Comparison of ENCODE assay signal across 2 cellular contexts in genomic region chr10:32971536-32972091, GRCh38.
TF ChIP-seq lines count a peak whose summit lies in the region.

No MANE protein-coding gene starts in this region.

TF ChIP-seq in GM23338, 12 proteins besides CTCF, POLR2A, EP300 and RAD21:
- no peak for TF ChIP-seq ZNF462 (CRISPR knock-in tag; IDR thresholded peaks at IDR 0.05)
- no peak for TF ChIP-seq REST (IDR thresholded peaks at IDR 0.05; ENCODE audit: unreplicated experiment)
- TF ChIP-seq CREB1 (CRISPR knock-in tag; IDR thresholded peaks at IDR 0.05; ENCODE audit: low read depth): no peak
- no peak for TF ChIP-seq JUNB (IDR thresholded peaks at IDR 0.05; ENCODE audit: unreplicated experiment)
- no peak for TF ChIP-seq NANOG (IDR thresholded peaks at IDR 0.05; ENCODE audit: borderline replicate concordance)
- no peak for TF ChIP-seq EZH2phosphoT487 (IDR thresholded peaks at IDR 0.05; ENCODE audit: unreplicated experiment)
- no peak for TF ChIP-seq EZH2 (IDR thresholded peaks at IDR 0.05; ENCODE audit: low read depth, unreplicated experiment)
- no peak for TF ChIP-seq ETS1 (IDR thresholded peaks at IDR 0.05)
- TF ChIP-seq STAT1 (IDR thresholded peaks at IDR 0.05; ENCODE audit: unreplicated experiment): no peak
- TF ChIP-seq POLR2AphosphoS5 (IDR thresholded peaks at IDR 0.05; ENCODE audit: low read depth): no peak
- no peak for TF ChIP-seq ZNF114 (CRISPR knock-in tag; IDR thresholded peaks at IDR 0.05)
- TF ChIP-seq ZNF331 (CRISPR knock-in tag; IDR thresholded peaks at IDR 0.05; ENCODE audit: low read depth): no peak

TF ChIP-seq in K562, 482 proteins besides CTCF, POLR2A, EP300 and RAD21 (continued from another document and continues in another):
- TF ChIP-seq MYC (IDR thresholded peaks at IDR 0.05; ENCODE audit: low read depth, low read length) (0 out of 2 replicates have a peak, but pooled peaks have one; percentile 13), MYC (CRISPR knock-in tag; IDR thresholded peaks at IDR 0.05; ENCODE audit: borderline replicate concordance, low read depth) (no peak), ZNF79 (CRISPR knock-in tag; IDR thresholded peaks at IDR 0.05; ENCODE audit: low read depth) (no peak), RCOR1 (IDR thresholded peaks at IDR 0.05; ENCODE audit: borderline replicate concordance in 1 of 2, low read depth in 2 of 2, low read length in 2 of 2) (peak; percentile 13 to 80; a peak in 3 of 4 replicates), GTF2B (IDR thresholded peaks at IDR 0.05; ENCODE audit: extremely low read depth, insufficient read length) (no peak), XRCC3 (IDR thresholded peaks at IDR 0.05) (no peak), SREBF1 (IDR thresholded peaks at IDR 0.05; ENCODE audit: borderline replicate concordance, low read depth, low read length) (no peak), HNRNPK (IDR thresholded peaks at IDR 0.05; ENCODE audit: low read depth, low read length, poor library complexity, severe bottlenecking) (no peak), GMEB1 (CRISPR knock-in tag; IDR thresholded peaks at IDR 0.05) (no peak), HLTF (IDR thresholded peaks at IDR 0.05) (no peak), JUN (IDR thresholded peaks at IDR 0.05; ENCODE audit: borderline replicate concordance, low read depth, low read length) (0 out of 2 replicates have a peak, but pooled peaks have one; percentile 12), JUN (CRISPR knock-in tag; IDR thresholded peaks at IDR 0.05; ENCODE audit: borderline replicate concordance) (no peak), ZNF224 (CRISPR knock-in tag; IDR thresholded peaks at IDR 0.05) (no peak), BDP1 (IDR thresholded peaks at IDR 0.05; ENCODE audit: insufficient read depth, insufficient read length) (no peak), PML (IDR thresholded peaks at IDR 0.05; ENCODE audit: low read length) (peak; percentile 35; the same call in 1 of the 2 replicates), ETV6 (IDR thresholded peaks at IDR 0.05; ENCODE audit: borderline replicate concordance in 1 of 2, low read depth in 2 of 2, low read length in 1 of 2) (no peak), ETV6 (CRISPR knock-in tag; IDR thresholded peaks at IDR 0.05; ENCODE audit: borderline replicate concordance) (no peak), ZNF384 (IDR thresholded peaks at IDR 0.05; ENCODE audit: low read depth, low read length) (peak; percentile 56; the same call in 1 of the 2 replicates), ZSCAN29 (IDR thresholded peaks at IDR 0.05) (no peak), ZC3H8 (IDR thresholded peaks at IDR 0.05) (no peak), FOSL1 (tag; conservative IDR thresholded peaks at IDR 0.05) (no peak), MLLT1 (IDR thresholded peaks at IDR 0.05) (peak in 1 of 2 experiments; percentile 65; a peak in 1 of 4 replicates), ZNF263 (CRISPR knock-in tag; IDR thresholded peaks at IDR 0.05; ENCODE audit: borderline replicate concordance) (no peak), HDGF (IDR thresholded peaks at IDR 0.05) (no peak), POLR2H (tag; IDR thresholded peaks at IDR 0.05; ENCODE audit: low read depth) (no peak), TCF3 (CRISPR knock-in tag; IDR thresholded peaks at IDR 0.05) (peak; percentile 70), RBM25 (IDR thresholded peaks at IDR 0.05; ENCODE audit: low read depth, low read length, severe bottlenecking) (no peak), GABPB1 (CRISPR knock-in tag; IDR thresholded peaks at IDR 0.05) (no peak), ETS2 (tag; IDR thresholded peaks at IDR 0.05; ENCODE audit: borderline replicate concordance, poor library complexity, severe bottlenecking) (no peak), ARID3A (IDR thresholded peaks at IDR 0.05; ENCODE audit: borderline replicate concordance, low read depth, low read length) (peak; percentile 56; the same call in 1 of the 2 replicates), MEF2D (tag; conservative IDR thresholded peaks at IDR 0.05; ENCODE audit: low read depth) (0 out of 2 replicates have a peak, but pooled peaks have one; percentile 16), CXXC5 (CRISPR knock-in tag; IDR thresholded peaks at IDR 0.05) (peak; percentile 46), KAT8 (IDR thresholded peaks at IDR 0.05; ENCODE audit: low read depth) (no peak), ZBTB5 (IDR thresholded peaks at IDR 0.05) (no peak), TSHZ1 (CRISPR knock-in tag; IDR thresholded peaks at IDR 0.05) (no peak), STAT5A (IDR thresholded peaks at IDR 0.05; ENCODE audit: borderline replicate concordance, low read length) (peak; percentile 71)
